ENCODE assay signal across 8 cellular contexts in the genomic region with DNA sequence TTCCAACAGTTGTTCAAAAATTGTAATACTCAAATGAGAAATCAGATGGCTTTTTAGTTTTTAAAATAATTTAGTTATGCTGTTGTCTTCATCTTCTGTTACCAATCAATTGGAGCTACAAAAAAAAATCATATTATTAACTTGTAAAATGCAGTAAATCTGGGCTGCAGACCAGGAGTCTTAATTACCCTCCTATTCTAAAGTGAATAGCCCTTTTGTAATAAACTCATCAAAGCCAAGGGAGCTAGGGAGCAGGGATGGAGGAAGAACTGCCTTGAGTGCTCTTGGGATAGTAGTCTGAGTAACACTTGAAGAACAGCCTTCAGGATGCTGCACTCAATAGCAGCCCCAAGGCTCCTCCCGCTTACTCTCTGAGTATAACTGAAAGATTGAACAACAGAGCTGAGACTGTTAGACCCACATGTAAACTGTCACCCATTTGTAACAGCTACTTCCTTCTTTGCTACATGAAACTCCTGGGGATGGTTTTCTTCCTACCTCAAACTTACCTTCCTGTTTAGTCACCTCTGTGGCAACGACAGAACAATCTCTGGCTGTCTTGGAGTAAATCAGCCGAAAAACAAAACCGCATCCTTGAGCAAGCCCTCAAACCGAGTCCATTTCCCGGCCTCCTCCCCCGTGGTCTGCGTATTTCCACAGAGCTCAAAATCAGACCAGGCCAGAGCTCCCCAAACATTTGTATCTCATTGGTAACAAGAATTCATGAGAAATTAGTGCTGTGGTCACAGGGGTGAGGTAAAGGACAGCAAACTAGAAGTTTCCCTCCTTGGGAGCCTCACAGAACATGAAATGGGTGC. TPM values are rescaled to one million over a fixed set of nuclear protein-coding genes. Genes with fewer than 3 reads are reported as not detected.
A peak's percentile ranks its signal among the peaks of the same experiment; 100 is the strongest.
DNase-seq lines count a peak whose midpoint lies in the region; ATAC-seq and TF ChIP-seq lines count a peak whose summit lies in the region.

No MANE protein-coding gene starts in this region.

- no peaks in the 10 kb centered on the region for H3K36me3 ChIP-seq in CD4-positive, alpha-beta memory T cell (ENCODE audit: insufficient read depth, low read length)
- H3K36me3 ChIP-seq in tibial nerve: peaks cover 0 to 18% (median 0%) of the 10 kb centered on the region in 3 donors
- no peaks in the 10 kb centered on the region for H3K36me3 ChIP-seq in ovary

- H3K27me3 Mint-ChIP-seq in CD4-positive, alpha-beta memory T cell: no peaks in the 10 kb centered on the region

- POLR2A ChIA-PET in CD4-positive, alpha-beta memory T cell (lab: Charles Lee; ENCODE audit: partially characterized antibody): interaction anchor here (0.6 to 6.0 kb wide), 16 partner anchors 12 to 545 kb away, joined by 3 to 117 read pairs (median 5); partner anchors contain the start of genes CD2, CD58 and TTF2

- ATAC-seq in GM19455 (IDR thresholded peaks at IDR 0.05; ENCODE audit: unreplicated experiment) (peak; percentile 70), HG03558 (IDR thresholded peaks at IDR 0.05; ENCODE audit: extremely low read depth, unreplicated experiment) (peak; percentile 70), foreskin keratinocyte (peak; percentile 45)

- no peak for TF ChIP-seq CTCF in foreskin keratinocyte (conservative IDR thresholded peaks at IDR 0.05)
- no peak for TF ChIP-seq CTCF in tibial nerve (IDR thresholded peaks at IDR 0.05)
- TF ChIP-seq CTCF in ovary (IDR thresholded peaks at IDR 0.05): no peak

- no peak for TF ChIP-seq EP300 in tibial nerve (IDR thresholded peaks at IDR 0.05)
- no peak for TF ChIP-seq EP300 in ovary (IDR thresholded peaks at IDR 0.05)

- CTCF ChIA-PET in CD4-positive, alpha-beta memory T cell (lab: Charles Lee; ENCODE audit: partially characterized antibody): interaction anchor here (0.8 to 3.7 kb wide), 13 partner anchors 11 to 1142 kb away, joined by 3 to 35 read pairs (median 5); no protein-coding TSS in a partner anchor

- H3K27ac Mint-ChIP-seq in CD4-positive, alpha-beta memory T cell: peak overlapping the region; percentile 94 to 99 (median 96)

- H3K9me3 Mint-ChIP-seq in CD4-positive, alpha-beta memory T cell: no peaks in the 10 kb centered on the region

- peak overlapping the region; percentile 74 for H3K27ac ChIP-seq in CD4-positive, alpha-beta memory T cell (ENCODE audit: low read depth, low read length)
- H3K27ac ChIP-seq in foreskin keratinocyte: no peak overlapping the region
- peak overlapping the region in 3 of 4 donors; percentile 21 to 53 (median 44) for H3K27ac ChIP-seq in tibial nerve
- H3K27ac ChIP-seq in ovary: no peak overlapping the region

- peaks cover 53 to 78% (median 62%) of the 10 kb centered on the region in 4 donors for H3K4me1 Mint-ChIP-seq in CD4-positive, alpha-beta memory T cell

- WGBS in tibial nerve, 2 donors: 65 to 71% methylated on average over 8 of the region's 8 CpGs
- WGBS in ovary, 3 donors: 30 to 38% (median 38%) methylated on average over 8 of the region's 8 CpGs

- peak overlapping the region; percentile 6 to 21 for H3K4me3 ChIP-seq in CD4-positive, alpha-beta memory T cell (ENCODE audit: low read length in 2 of 2)
- no peak overlapping the region for H3K4me3 ChIP-seq in tibial nerve
- H3K4me3 ChIP-seq in ovary: no peak overlapping the region

- H3K27me3 ChIP-seq in CD4-positive, alpha-beta memory T cell (ENCODE audit: insufficient read depth, low read length): no peaks in the 10 kb centered on the region
- no peaks in the 10 kb centered on the region for H3K27me3 ChIP-seq in foreskin keratinocyte
- no peaks in the 10 kb centered on the region for H3K27me3 ChIP-seq in tibial nerve
- no peaks in the 10 kb centered on the region for H3K27me3 ChIP-seq in ovary

- H3K4me1 ChIP-seq in CD4-positive, alpha-beta memory T cell (ENCODE audit: insufficient read depth, low read length): peaks cover 67% of the 10 kb centered on the region
- H3K4me1 ChIP-seq in foreskin keratinocyte (peaks cover 3% of the 10 kb centered on the region), tibial nerve (peaks cover 0 to 4% (median 0%) of the 10 kb centered on the region in 4 donors), ovary (ENCODE audit: insufficient read depth) (no peaks in the 10 kb centered on the region)

- intact Hi-C loops in CD4-positive, alpha-beta memory T cell (cut with micrococcal nuclease): loop anchor here (1.0 kb wide), 3 partner anchors 11 to 56 kb away; partner anchors contain the start of gene CD58
- intact Hi-C loops in ovary (cut with DNase I): loop anchor here in 1 of 4 donors (2.0 kb wide), 1 partner anchor 26 kb away; no protein-coding TSS in a partner anchor

- H3K4me3 Mint-ChIP-seq in CD4-positive, alpha-beta memory T cell: peak overlapping the region; percentile 65 to 88 (median 78)

- no peak for TF ChIP-seq POLR2A in tibial nerve (IDR thresholded peaks at IDR 0.05)
- TF ChIP-seq POLR2A in ovary (IDR thresholded peaks at IDR 0.05): no peak

- H3K9me3 ChIP-seq in CD4-positive, alpha-beta memory T cell (ENCODE audit: control insufficient read depth in 1 of 2, low read length in 2 of 2): no peaks in the 10 kb centered on the region
- H3K9me3 ChIP-seq in tibial nerve (no peaks in the 10 kb centered on the region), ovary (no peaks in the 10 kb centered on the region)

- peaks cover 3 to 10% of the 10 kb centered on the region in 2 donors for H3K36me3 Mint-ChIP-seq in CD4-positive, alpha-beta memory T cell

- DNase-seq in CD4-positive, alpha-beta memory T cell: peak; percentile 70 to 90 (median 75)
- DNase-seq in activated CD4-positive, alpha-beta T cell treated with anti-CD3 and anti-CD28 coated beads, Interleukin-2, amount 50 U/mL, for 4 hours: peak; percentile 47 to 51
- no peak for DNase-seq in foreskin keratinocyte
- no peak for DNase-seq in tibial nerve (ENCODE audit: low spot score in 2 of 2)
- no peak for DNase-seq in ovary
- DNase-seq in NCI-H2081 (lab: John Stamatoyannopoulos, UW): no peak

RNA-seq across cellular contexts. Expression of gene CD58, which starts 55.9 kb away (rescaled TPM):
- total RNA-seq in CD4-positive, alpha-beta memory T cell: 10 to 100 TPM; 25.2 to 30.9 TPM
- 10 to 100 TPM; 58.2 to 61.3 TPM for polyA plus RNA-seq in CD4-positive, alpha-beta memory T cell
- total RNA-seq in foreskin keratinocyte (14.4 and 14.5 TPM in 2 replicates), tibial nerve (10 to 100 TPM; 15.9 to 36.0 (median 21.8) TPM), ovary (10 to 100 TPM in 1 of 7 donors, 1 to 10 TPM in 6; 5.2 to 10.9 (median 6.3) TPM)
- polyA plus RNA-seq in foreskin keratinocyte (13.4 and 13.6 TPM in 2 replicates), ovary (10 to 100 TPM in 1 of 2 donors, 1 to 10 TPM in 1; 6.8 to 14.4 TPM)

Comparison
In these comparisons a context has a peak if more than half of its experiments do, and no peak if none do; other contexts are left out.
1. DNase-seq: peak in CD4-positive, alpha-beta memory T cell (5 of 5) and activated CD4-positive, alpha-beta T cell treated with anti-CD3 and anti-CD28 coated beads, Interleukin-2, amount 50 U/mL, for 4 hours (2 of 2); none in foreskin keratinocyte (0 of 2), tibial nerve (0 of 2), ovary (0 of 5) and NCI-H2081 (0 of 2).
2. H3K27ac ChIP-seq: peak in CD4-positive, alpha-beta memory T cell (single experiment) and tibial nerve (3 of 4); none in foreskin keratinocyte (single experiment) and ovary (0 of 2).
3. H3K4me3 ChIP-seq: peak in CD4-positive, alpha-beta memory T cell (2 of 2); none in tibial nerve (0 of 4) and ovary (single experiment).
4. Peak in every context shown above with its lines, with median percentiles within 50 percentile points of each other: ATAC-seq.